ENCODE assay signal across 3 cellular contexts in the genomic region with DNA sequence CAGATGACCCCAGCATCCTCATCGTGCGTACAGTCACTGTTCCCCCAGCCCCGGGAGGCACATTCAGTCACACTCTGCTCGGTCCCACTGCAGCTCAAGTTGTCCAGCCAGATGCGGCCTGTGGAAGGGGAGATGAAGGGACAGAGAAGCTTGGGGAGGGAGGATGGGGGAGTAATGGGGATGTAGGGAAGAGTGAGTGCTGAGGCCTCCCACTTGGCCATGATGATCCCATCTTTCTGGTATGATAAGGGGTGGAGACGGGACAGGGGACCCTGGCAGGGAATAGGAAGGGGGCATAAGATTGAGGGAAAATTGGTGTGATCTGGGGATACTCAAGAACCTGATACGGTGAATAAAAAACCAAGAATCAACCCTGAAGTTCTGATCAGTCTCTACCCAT.
TF ChIP-seq lines count a peak whose summit lies in the region.

No MANE protein-coding gene starts in this region.

TF ChIP-seq in SK-N-SH, 30 proteins besides CTCF, POLR2A, EP300 and RAD21 (continued from another document):
- no peak for TF ChIP-seq SMC3 (IDR thresholded peaks at IDR 0.05; ENCODE audit: low read depth, low read length)

TF ChIP-seq in SK-N-SH treated with all-trans-retinoic acid at 6 μM for 48 hours, 23 proteins besides CTCF, POLR2A, EP300 and RAD21 (continued from another document):
- TF ChIP-seq, protein P1, sequence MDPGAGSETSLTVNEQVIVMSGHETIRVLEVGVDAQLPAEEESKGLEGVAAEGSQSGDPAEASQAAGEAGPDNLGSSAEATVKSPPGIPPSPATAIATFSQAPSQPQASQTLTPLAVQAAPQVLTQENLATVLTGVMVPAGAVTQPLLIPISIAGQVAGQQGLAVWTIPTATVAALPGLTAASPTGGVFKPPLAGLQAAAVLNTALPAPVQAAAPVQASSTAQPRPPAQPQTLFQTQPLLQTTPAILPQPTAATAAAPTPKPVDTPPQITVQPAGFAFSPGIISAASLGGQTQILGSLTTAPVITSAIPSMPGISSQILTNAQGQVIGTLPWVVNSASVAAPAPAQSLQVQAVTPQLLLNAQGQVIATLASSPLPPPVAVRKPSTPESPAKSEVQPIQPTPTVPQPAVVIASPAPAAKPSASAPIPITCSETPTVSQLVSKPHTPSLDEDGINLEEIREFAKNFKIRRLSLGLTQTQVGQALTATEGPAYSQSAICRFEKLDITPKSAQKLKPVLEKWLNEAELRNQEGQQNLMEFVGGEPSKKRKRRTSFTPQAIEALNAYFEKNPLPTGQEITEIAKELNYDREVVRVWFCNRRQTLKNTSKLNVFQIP (CRISPR knock-in tag; IDR thresholded peaks at IDR 0.05; ENCODE audit: borderline replicate concordance, low read depth) = no peak
- no peak for TF ChIP-seq ISL1 (CRISPR knock-in tag; IDR thresholded peaks at IDR 0.05)
- no peak for TF ChIP-seq ZNF8 (CRISPR knock-in tag; IDR thresholded peaks at IDR 0.05)
- TF ChIP-seq BACH2 (CRISPR knock-in tag; IDR thresholded peaks at IDR 0.05; ENCODE audit: borderline replicate concordance) = no peak
- TF ChIP-seq, protein P2, sequence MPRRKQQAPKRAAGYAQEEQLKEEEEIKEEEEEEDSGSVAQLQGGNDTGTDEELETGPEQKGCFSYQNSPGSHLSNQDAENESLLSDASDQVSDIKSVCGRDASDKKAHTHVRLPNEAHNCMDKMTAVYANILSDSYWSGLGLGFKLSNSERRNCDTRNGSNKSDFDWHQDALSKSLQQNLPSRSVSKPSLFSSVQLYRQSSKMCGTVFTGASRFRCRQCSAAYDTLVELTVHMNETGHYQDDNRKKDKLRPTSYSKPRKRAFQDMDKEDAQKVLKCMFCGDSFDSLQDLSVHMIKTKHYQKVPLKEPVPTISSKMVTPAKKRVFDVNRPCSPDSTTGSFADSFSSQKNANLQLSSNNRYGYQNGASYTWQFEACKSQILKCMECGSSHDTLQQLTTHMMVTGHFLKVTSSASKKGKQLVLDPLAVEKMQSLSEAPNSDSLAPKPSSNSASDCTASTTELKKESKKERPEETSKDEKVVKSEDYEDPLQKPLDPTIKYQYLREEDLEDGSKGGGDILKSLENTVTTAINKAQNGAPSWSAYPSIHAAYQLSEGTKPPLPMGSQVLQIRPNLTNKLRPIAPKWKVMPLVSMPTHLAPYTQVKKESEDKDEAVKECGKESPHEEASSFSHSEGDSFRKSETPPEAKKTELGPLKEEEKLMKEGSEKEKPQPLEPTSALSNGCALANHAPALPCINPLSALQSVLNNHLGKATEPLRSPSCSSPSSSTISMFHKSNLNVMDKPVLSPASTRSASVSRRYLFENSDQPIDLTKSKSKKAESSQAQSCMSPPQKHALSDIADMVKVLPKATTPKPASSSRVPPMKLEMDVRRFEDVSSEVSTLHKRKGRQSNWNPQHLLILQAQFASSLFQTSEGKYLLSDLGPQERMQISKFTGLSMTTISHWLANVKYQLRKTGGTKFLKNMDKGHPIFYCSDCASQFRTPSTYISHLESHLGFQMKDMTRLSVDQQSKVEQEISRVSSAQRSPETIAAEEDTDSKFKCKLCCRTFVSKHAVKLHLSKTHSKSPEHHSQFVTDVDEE (CRISPR knock-in tag; IDR thresholded peaks at IDR 0.05) = no peak
- TF ChIP-seq ZNF70 (CRISPR knock-in tag; IDR thresholded peaks at IDR 0.05) = no peak
- TF ChIP-seq PPARA (CRISPR knock-in tag; IDR thresholded peaks at IDR 0.05; ENCODE audit: borderline replicate concordance) = no peak
- no peak for TF ChIP-seq RARB (CRISPR knock-in tag; IDR thresholded peaks at IDR 0.05)
- TF ChIP-seq OSR1 (CRISPR knock-in tag; IDR thresholded peaks at IDR 0.05) = no peak
- no peak for TF ChIP-seq ZNF565 (CRISPR knock-in tag; conservative IDR thresholded peaks at IDR 0.05; ENCODE audit: low read depth)
- TF ChIP-seq ZC3H10 (CRISPR knock-in tag; IDR thresholded peaks at IDR 0.05) = no peak
- TF ChIP-seq, protein P3, sequence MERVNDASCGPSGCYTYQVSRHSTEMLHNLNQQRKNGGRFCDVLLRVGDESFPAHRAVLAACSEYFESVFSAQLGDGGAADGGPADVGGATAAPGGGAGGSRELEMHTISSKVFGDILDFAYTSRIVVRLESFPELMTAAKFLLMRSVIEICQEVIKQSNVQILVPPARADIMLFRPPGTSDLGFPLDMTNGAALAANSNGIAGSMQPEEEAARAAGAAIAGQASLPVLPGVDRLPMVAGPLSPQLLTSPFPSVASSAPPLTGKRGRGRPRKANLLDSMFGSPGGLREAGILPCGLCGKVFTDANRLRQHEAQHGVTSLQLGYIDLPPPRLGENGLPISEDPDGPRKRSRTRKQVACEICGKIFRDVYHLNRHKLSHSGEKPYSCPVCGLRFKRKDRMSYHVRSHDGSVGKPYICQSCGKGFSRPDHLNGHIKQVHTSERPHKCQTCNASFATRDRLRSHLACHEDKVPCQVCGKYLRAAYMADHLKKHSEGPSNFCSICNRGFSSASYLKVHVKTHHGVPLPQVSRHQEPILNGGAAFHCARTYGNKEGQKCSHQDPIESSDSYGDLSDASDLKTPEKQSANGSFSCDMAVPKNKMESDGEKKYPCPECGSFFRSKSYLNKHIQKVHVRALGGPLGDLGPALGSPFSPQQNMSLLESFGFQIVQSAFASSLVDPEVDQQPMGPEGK (CRISPR knock-in tag; IDR thresholded peaks at IDR 0.05; ENCODE audit: borderline replicate concordance) = no peak
- TF ChIP-seq ZFP30 (CRISPR knock-in tag; IDR thresholded peaks at IDR 0.05) = no peak
- no peak for TF ChIP-seq ESRRG (CRISPR knock-in tag; IDR thresholded peaks at IDR 0.05)
- TF ChIP-seq, protein P4, sequence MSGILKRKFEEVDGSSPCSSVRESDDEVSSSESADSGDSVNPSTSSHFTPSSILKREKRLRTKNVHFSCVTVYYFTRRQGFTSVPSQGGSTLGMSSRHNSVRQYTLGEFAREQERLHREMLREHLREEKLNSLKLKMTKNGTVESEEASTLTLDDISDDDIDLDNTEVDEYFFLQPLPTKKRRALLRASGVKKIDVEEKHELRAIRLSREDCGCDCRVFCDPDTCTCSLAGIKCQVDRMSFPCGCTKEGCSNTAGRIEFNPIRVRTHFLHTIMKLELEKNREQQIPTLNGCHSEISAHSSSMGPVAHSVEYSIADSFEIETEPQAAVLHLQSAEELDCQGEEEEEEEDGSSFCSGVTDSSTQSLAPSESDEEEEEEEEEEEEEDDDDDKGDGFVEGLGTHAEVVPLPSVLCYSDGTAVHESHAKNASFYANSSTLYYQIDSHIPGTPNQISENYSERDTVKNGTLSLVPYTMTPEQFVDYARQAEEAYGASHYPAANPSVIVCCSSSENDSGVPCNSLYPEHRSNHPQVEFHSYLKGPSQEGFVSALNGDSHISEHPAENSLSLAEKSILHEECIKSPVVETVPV (CRISPR knock-in tag; IDR thresholded peaks at IDR 0.05) = no peak

TF ChIP-seq in HEK293T, 16 proteins besides CTCF, POLR2A, EP300 and RAD21 (continued from another document):
- TF ChIP-seq, protein P5, sequence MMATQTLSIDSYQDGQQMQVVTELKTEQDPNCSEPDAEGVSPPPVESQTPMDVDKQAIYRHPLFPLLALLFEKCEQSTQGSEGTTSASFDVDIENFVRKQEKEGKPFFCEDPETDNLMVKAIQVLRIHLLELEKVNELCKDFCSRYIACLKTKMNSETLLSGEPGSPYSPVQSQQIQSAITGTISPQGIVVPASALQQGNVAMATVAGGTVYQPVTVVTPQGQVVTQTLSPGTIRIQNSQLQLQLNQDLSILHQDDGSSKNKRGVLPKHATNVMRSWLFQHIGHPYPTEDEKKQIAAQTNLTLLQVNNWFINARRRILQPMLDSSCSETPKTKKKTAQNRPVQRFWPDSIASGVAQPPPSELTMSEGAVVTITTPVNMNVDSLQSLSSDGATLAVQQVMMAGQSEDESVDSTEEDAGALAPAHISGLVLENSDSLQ (IDR thresholded peaks at IDR 0.05) = no peak
- TF ChIP-seq TARDBP (IDR thresholded peaks at IDR 0.05) (no peak), FOXM1 (IDR thresholded peaks at IDR 0.05; ENCODE audit: borderline replicate concordance) (no peak), SUZ12 (IDR thresholded peaks at IDR 0.05) (no peak), FOXK2 (IDR thresholded peaks at IDR 0.05) (no peak)
